In the genomic region with DNA sequence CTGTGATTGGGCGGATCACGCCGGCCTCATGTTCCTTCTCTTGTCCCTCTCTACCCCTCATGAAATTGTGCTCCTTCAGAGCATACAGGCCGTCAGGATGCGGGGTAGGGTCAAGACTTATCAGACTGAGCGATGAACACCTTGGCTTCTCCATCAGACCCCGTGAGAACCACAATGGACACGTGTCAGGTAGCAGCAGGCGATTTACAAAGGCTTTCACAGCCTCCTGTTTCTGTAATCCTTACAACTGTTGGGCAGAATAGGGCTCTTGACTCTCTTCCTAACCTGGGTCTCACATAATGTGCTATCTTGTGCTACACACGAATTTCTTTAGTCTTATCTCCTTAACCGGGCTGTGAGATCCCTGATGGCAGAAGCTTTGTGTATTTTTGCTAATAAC, we compare ENCODE assay signal across 22 cellular contexts.
"Had no signal": no experiment of that assay in that cellular context is flagged by ENCODE, and none has a peak within 500 bp of the region (broad histone marks: within the 10 kb centered on the region; RNA-seq: fewer than 3 reads in every experiment).

No MANE protein-coding gene starts in this region.

- H3K4me1 ChIP-seq: esophagus muscularis mucosa, gastroesophageal sphincter, parathyroid adenoma, right lobe of liver, tibial nerve, upper lobe of right lung, uterus had no signal

- H3K9me3 ChIP-seq: esophagus muscularis mucosa, gastroesophageal sphincter, heart left ventricle, right lobe of liver, thoracic aorta, tibial nerve, upper lobe of right lung, uterus had no signal

- H2AFZ ChIP-seq: hepatocyte, parathyroid adenoma had no signal

- ATAC-seq: gastroesophageal sphincter; heart left ventricle; left lobe of liver; natural killer cell; right lobe of liver; stimulated activated naive B cell treated with anti-CD40 and anti-IgM and Interleukin-4, amounts not matched to agents 10 μg/mL and 1 μg/mL and 100 μg/mL, for 72 hours; upper lobe of right lung had no signal

- H3K27ac ChIP-seq: epithelial cell of prostate, esophagus muscularis mucosa, foreskin keratinocyte, gastroesophageal sphincter, heart left ventricle, hepatocyte, parathyroid adenoma, right lobe of liver, thoracic aorta, tibial nerve, upper lobe of right lung, uterus had no signal

- H3K4me3 ChIP-seq: esophagus muscularis mucosa, gastroesophageal sphincter, heart left ventricle, hepatocyte, lung, right lobe of liver, thoracic aorta, tibial nerve, upper lobe of right lung, uterus had no signal

- H3K36me3 ChIP-seq: esophagus muscularis mucosa, gastroesophageal sphincter, heart left ventricle, right lobe of liver, thoracic aorta, tibial nerve, upper lobe of right lung, uterus had no signal

- H3K27me3 ChIP-seq: esophagus muscularis mucosa, gastroesophageal sphincter, hepatocyte, right lobe of liver, tibial nerve, upper lobe of right lung, uterus had no signal

- DNase-seq: effector CD8-positive, alpha-beta T cell; endodermal cell; heart left ventricle; kidney; natural killer cell; right lobe of liver; small intestine; stimulated activated CD4-positive, alpha-beta T cell treated with anti-CD3 and anti-CD28 coated beads, Interleukin-15, amount 100 ng/mL, for 24 hours; stimulated activated CD4-positive, alpha-beta T cell treated with anti-CD3 and anti-CD28 coated beads, Interleukin-2, amount 100 ng/mL, for 48 hours; stimulated activated naive B cell treated with anti-CD40 and anti-IgM and Interleukin-4, amounts not matched to agents 10 μg/mL and 1 μg/mL and 100 μg/mL, for 72 hours; upper lobe of right lung; uterus had no signal

- H3K4me2 ChIP-seq: hepatocyte had no signal

- H3K9ac ChIP-seq: parathyroid adenoma had no signal
